8 cellular contexts compared by ENCODE assay signal in genomic region chr12:1690578-1691122, GRCh38.
A peak's percentile ranks its signal among the peaks of the same experiment; 100 is the strongest.
DNase-seq lines count a peak whose midpoint lies in the region; ATAC-seq and TF ChIP-seq lines count a peak whose summit lies in the region.

TSS of gene ADIPOR2 (plus strand) at chr12:1691070. CDS start at chr12:1754344, 63,274 bp downstream.

- TF ChIP-seq CTCF in AG10803 (conservative IDR thresholded peaks at IDR 0.05; ENCODE audit: low read length), result no peak

- H3K4me3 ChIP-seq in AG10803 (ENCODE audit: low read length), result peak within 1 kb of the TSS; percentile 89

- ATAC-seq in GM19035 (IDR thresholded peaks at IDR 0.05; ENCODE audit: unreplicated experiment) (peak; percentile 92), HG03342 (IDR thresholded peaks at IDR 0.05; ENCODE audit: unreplicated experiment) (peak; percentile 93)

- peak; percentile 96 for DNase-seq in AG10803 (ENCODE audit: low read depth)
- peak; percentile 97 to 99 for DNase-seq in NCI-H446 (lab: John Stamatoyannopoulos, UW)
- DNase-seq in activated CD4-positive, CD25-positive, alpha-beta regulatory T cell treated with anti-CD3 and anti-CD28 coated beads, Interleukin-2, amount 50 U/mL, for 16 hours (ENCODE audit: low read depth, low spot score), result peak; percentile 87
- peak; percentile 94 for DNase-seq in central memory CD4-positive, alpha-beta T cell
- DNase-seq in iris pigment epithelial cell (ENCODE audit: low read depth), result peak; percentile 98
- DNase-seq in stimulated activated CD4-positive, alpha-beta T cell treated with anti-CD3 and anti-CD28 coated beads, Interleukin-12 subunit alpha, Interleukin-12 subunit beta, amount 100 ng/mL, for 24 hours (ENCODE audit: low read depth in 2 of 2), result peak; percentile 92

Comparison
In these comparisons a context has a peak if more than half of its experiments do, and no peak if none do; other contexts are left out.
1. Peak in every context shown above with its lines: DNase-seq, ATAC-seq and H3K4me3 ChIP-seq.